ENCODE assay signal across 8 cellular contexts in genomic region chr15:70196314-70197291, GRCh38.
DNase-seq lines count a peak whose midpoint lies in the region; ATAC-seq and TF ChIP-seq lines count a peak whose summit lies in the region.

No MANE protein-coding gene starts in this region.

- TF ChIP-seq CTCF in left lung (IDR thresholded peaks at IDR 0.05) = no peak

- H3K9ac ChIP-seq in NT2/D1 (ENCODE audit: insufficient read length, low read depth) = peak overlapping the region; percentile 61

- peaks cover 11% of the 10 kb centered on the region for H3K4me1 ChIP-seq in CD4-positive, CD25-positive, alpha-beta regulatory T cell (ENCODE audit: control insufficient read depth, insufficient read depth, low read length, poor library complexity, severe bottlenecking)
- H3K4me1 ChIP-seq in NT2/D1 (ENCODE audit: insufficient read depth, insufficient read length) (peaks cover 30% of the 10 kb centered on the region), left lung (peaks cover 12 to 15% of the 10 kb centered on the region in 2 donors)

- H3K27ac Mint-ChIP-seq in CD4-positive, CD25-positive, alpha-beta regulatory T cell = peak overlapping the region; percentile 68 to 90 (median 70)
- peak overlapping the region; percentile 11 for H3K27ac Mint-ChIP-seq in stimulated activated effector memory CD8-positive, alpha-beta T cell treated with anti-CD3 and anti-CD28 coated beads, Interleukin-12 subunit alpha, Interleukin-12 subunit beta, amount 100 ng/mL, for 72 hours

- H3K4me3 Mint-ChIP-seq in CD4-positive, CD25-positive, alpha-beta regulatory T cell = peak overlapping the region in 3 of 4 donors; percentile 61 to 68 (median 64)
- H3K4me3 Mint-ChIP-seq in stimulated activated effector memory CD8-positive, alpha-beta T cell treated with anti-CD3 and anti-CD28 coated beads, Interleukin-12 subunit alpha, Interleukin-12 subunit beta, amount 100 ng/mL, for 72 hours = no peak overlapping the region

- no peaks in the 10 kb centered on the region for H3K36me3 Mint-ChIP-seq in CD4-positive, CD25-positive, alpha-beta regulatory T cell
- H3K36me3 Mint-ChIP-seq in stimulated activated effector memory CD8-positive, alpha-beta T cell treated with anti-CD3 and anti-CD28 coated beads, Interleukin-12 subunit alpha, Interleukin-12 subunit beta, amount 100 ng/mL, for 72 hours = no peaks in the 10 kb centered on the region

- no peaks in the 10 kb centered on the region for H3K27me3 ChIP-seq in CD4-positive, CD25-positive, alpha-beta regulatory T cell (ENCODE audit: control insufficient read depth, insufficient read depth, low read length)
- H3K27me3 ChIP-seq in NT2/D1 (ENCODE audit: insufficient read depth, insufficient read length) (no peaks in the 10 kb centered on the region), left lung (peaks cover 0 to 21% of the 10 kb centered on the region in 2 donors)

- H3K9me3 ChIP-seq in CD4-positive, CD25-positive, alpha-beta regulatory T cell (ENCODE audit: control insufficient read depth in 2 of 2, low read length in 2 of 2) = no peaks in the 10 kb centered on the region
- H3K9me3 ChIP-seq in NT2/D1 (ENCODE audit: insufficient read depth, low read length) = 0 out of 2 replicates have a peak, but pooled peaks cover 8% of the 10 kb centered on the region
- H3K9me3 ChIP-seq in left lung = peaks cover 0 to 3% of the 10 kb centered on the region in 2 donors

- peaks cover 0 to 3% (median 1%) of the 10 kb centered on the region in 7 donors for H3K9me3 Mint-ChIP-seq in CD4-positive, CD25-positive, alpha-beta regulatory T cell
- H3K9me3 Mint-ChIP-seq in stimulated activated effector memory CD8-positive, alpha-beta T cell treated with anti-CD3 and anti-CD28 coated beads, Interleukin-12 subunit alpha, Interleukin-12 subunit beta, amount 100 ng/mL, for 72 hours = no peaks in the 10 kb centered on the region

- intact Hi-C loops in left lung (cut with DNase I) = no loop called here

- H3K27me3 Mint-ChIP-seq in CD4-positive, CD25-positive, alpha-beta regulatory T cell = peaks cover 6% of the 10 kb centered on the region

- peaks cover 5 to 11% (median 8%) of the 10 kb centered on the region in 4 donors for H3K4me1 Mint-ChIP-seq in CD4-positive, CD25-positive, alpha-beta regulatory T cell
- H3K4me1 Mint-ChIP-seq in stimulated activated effector memory CD8-positive, alpha-beta T cell treated with anti-CD3 and anti-CD28 coated beads, Interleukin-12 subunit alpha, Interleukin-12 subunit beta, amount 100 ng/mL, for 72 hours = peaks cover 10% of the 10 kb centered on the region

- peak; percentile 44 to 66 (median 63) for DNase-seq in CD4-positive, CD25-positive, alpha-beta regulatory T cell
- peak; percentile 84 for DNase-seq in NT2/D1 (ENCODE audit: low read depth, low spot score)
- DNase-seq in amniotic epithelial cell (ENCODE audit: low read depth) = peak; percentile 98
- no peak for DNase-seq in left lung
- DNase-seq in stimulated activated effector memory CD8-positive, alpha-beta T cell treated with anti-CD3 and anti-CD28 coated beads, Interleukin-12 subunit alpha, Interleukin-12 subunit beta, amount 100 ng/mL, for 72 hours (ENCODE audit: low spot score in 2 of 2) = no peak
- DNase-seq in NCI-H1930 (lab: John Stamatoyannopoulos, UW) = no peak

- no peak overlapping the region for H3K27ac ChIP-seq in CD4-positive, CD25-positive, alpha-beta regulatory T cell (ENCODE audit: insufficient read depth, low read length, poor library complexity, severe bottlenecking)
- H3K27ac ChIP-seq in left lung = no peak overlapping the region

- ATAC-seq in CD4-positive, CD25-positive, alpha-beta regulatory T cell (ENCODE audit: low read depth in 2 of 2) = peak; percentile 80 to 81
- ATAC-seq in GM19328 (IDR thresholded peaks at IDR 0.05; ENCODE audit: unreplicated experiment) (peak; percentile 67), HG03442 (IDR thresholded peaks at IDR 0.05; ENCODE audit: unreplicated experiment) (peak; percentile 83), left lung (peak; percentile 60)
- ATAC-seq in stimulated activated effector memory CD8-positive, alpha-beta T cell treated with anti-CD3 and anti-CD28 coated beads, Interleukin-12 subunit alpha, Interleukin-12 subunit beta, amount 100 ng/mL, for 72 hours = peak; percentile 83

- H3K36me3 ChIP-seq in CD4-positive, CD25-positive, alpha-beta regulatory T cell (ENCODE audit: control insufficient read depth, insufficient read depth, low read length) = no peaks in the 10 kb centered on the region
- H3K36me3 ChIP-seq in NT2/D1 (ENCODE audit: insufficient read depth, insufficient read length, low read length) (no peaks in the 10 kb centered on the region), left lung (no peaks in the 10 kb centered on the region)

- H3K4me3 ChIP-seq in CD4-positive, CD25-positive, alpha-beta regulatory T cell (ENCODE audit: low read depth, low read length) = peak overlapping the region; percentile 40
- H3K4me3 ChIP-seq in NT2/D1 (ENCODE audit: insufficient read length, low read depth) (no peak overlapping the region), left lung (no peak overlapping the region)

Comparison
In these comparisons a context has a peak if more than half of its experiments do, and no peak if none do; other contexts are left out.
1. DNase-seq: peak in CD4-positive, CD25-positive, alpha-beta regulatory T cell (3 of 3), NT2/D1 (single experiment) and amniotic epithelial cell (single experiment); none in left lung (0 of 2), stimulated activated effector memory CD8-positive, alpha-beta T cell treated with anti-CD3 and anti-CD28 coated beads, Interleukin-12 subunit alpha, Interleukin-12 subunit beta, amount 100 ng/mL, for 72 hours (0 of 2) and NCI-H1930 (0 of 2).
2. Peak in every context shown above with its lines, with median percentiles within 50 percentile points of each other: ATAC-seq.